In the genomic region with DNA sequence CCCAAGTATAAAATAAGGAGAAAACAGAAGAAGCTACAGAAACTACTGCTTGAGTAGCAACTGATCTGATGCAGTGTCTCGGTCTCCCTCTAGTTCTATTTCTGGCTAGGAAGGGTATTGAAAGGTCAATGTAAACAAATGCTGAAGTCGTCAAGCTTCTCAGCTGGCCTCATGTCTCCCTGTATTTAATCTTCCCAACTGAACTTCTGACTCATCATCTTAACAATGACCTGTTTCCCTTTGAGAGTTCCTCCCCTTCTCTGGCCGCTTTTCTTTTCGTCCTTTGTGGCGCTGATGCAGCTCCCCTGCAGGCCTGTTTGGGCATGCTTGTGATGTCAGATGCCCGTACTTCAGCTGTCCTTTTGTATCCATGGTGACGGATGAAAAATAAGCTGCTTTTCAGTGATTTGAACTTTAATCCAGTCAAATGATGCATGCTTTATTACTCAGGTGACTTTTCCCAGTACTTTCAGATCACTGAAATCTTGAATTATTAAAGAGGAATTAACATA, we compare ENCODE assay signal across 8 cellular contexts. TPM values are rescaled to one million over a fixed set of nuclear protein-coding genes. Genes with fewer than 3 reads are reported as not detected.
DNase-seq lines count a peak whose midpoint lies in the region; ATAC-seq and TF ChIP-seq lines count a peak whose summit lies in the region.

No MANE protein-coding gene starts in this region.

- WGBS in heart left ventricle, 4 donors: 1 to 8% (median 2%) methylated on average over 7 of the region's 7 CpGs

- peak overlapping the region in 9 of 12 donors; percentile 4 to 34 (median 29) for H3K4me3 ChIP-seq in heart left ventricle

- TF ChIP-seq POLR2A in heart left ventricle (IDR thresholded peaks at IDR 0.05): no peak

- peak; percentile 76 for ATAC-seq in GM19324 (IDR thresholded peaks at IDR 0.05; ENCODE audit: low FRiP score, unreplicated experiment)
- peak; percentile 82 for ATAC-seq in HG03175 (IDR thresholded peaks at IDR 0.05; ENCODE audit: unreplicated experiment)
- peak; percentile 76 to 96 (median 96) for ATAC-seq in heart left ventricle

- DNase-seq in CMK (ENCODE audit: low read depth) (peak; percentile 49), NCI-H226 (peak; percentile 96), amygdala (lab: John Stamatoyannopoulos, UW) (peak in 49 of 56 donors; percentile 0 to 81 (median 51)), heart left ventricle (peak; percentile 57 to 82 (median 66)), posterior vena cava (ENCODE audit: low spot score) (peak; percentile 89)
- DNase-seq in activated CD4-positive, CD25-positive, alpha-beta regulatory T cell (lab: John Stamatoyannopoulos, UW): no peak

- peak overlapping the region in 11 of 12 donors; percentile 33 to 75 (median 54) for H3K27ac ChIP-seq in heart left ventricle

- H3K4me1 ChIP-seq in heart left ventricle: peaks cover 0 to 30% (median 19%) of the 10 kb centered on the region in 12 donors

- H3K36me3 ChIP-seq in heart left ventricle: peaks cover 0 to 10% (median 0%) of the 10 kb centered on the region in 9 donors

- TF ChIP-seq CTCF in heart left ventricle (IDR thresholded peaks at IDR 0.05): peak; percentile 7 to 76 (median 49)

- H3K9me3 ChIP-seq in heart left ventricle: no peaks in the 10 kb centered on the region

- H3K27me3 ChIP-seq in heart left ventricle: no peaks in the 10 kb centered on the region

- intact Hi-C loops in heart left ventricle (cut with DNase I) (loop anchor here in 3 of 10 donors (5.0 to 10.0 kb wide), 3 partner anchors 310 to 470 kb away; a partner anchor contains a TSS), posterior vena cava (cut with DNase I) (loop anchor here in 1 of 2 donors (1.0 kb wide), 1 partner anchor 8 kb away; a partner anchor contains a TSS)

RNA-seq across cellular contexts. Expression of a gene that starts 7.8 kb away (rescaled TPM):
- total RNA-seq in heart left ventricle (1 to 10 TPM; 1.2 to 3.6 (median 2.2) TPM), posterior vena cava (1 to 10 TPM; 6.8 to 7.1 TPM)
- polyA plus RNA-seq in heart left ventricle: 1 to 10 TPM in 1 of 2 donors, under 1 TPM in 1; 0.42 to 1.4 TPM

Comparison
In these comparisons a context has a peak if more than half of its experiments do, and no peak if none do; other contexts are left out.
1. DNase-seq: peak in CMK (single experiment), NCI-H226 (single experiment), amygdala (49 of 56), heart left ventricle (5 of 5) and posterior vena cava (single experiment); none in activated CD4-positive, CD25-positive, alpha-beta regulatory T cell (0 of 4).
2. Peak in every context shown above with its lines, with median percentiles within 50 percentile points of each other: ATAC-seq.